16 cellular contexts compared by ENCODE assay signal in genomic region chr17:66337866-66338472, GRCh38. TPM values are rescaled to one million over a fixed set of nuclear protein-coding genes. Genes with fewer than 3 reads are reported as not detected.
DNase-seq lines count a peak whose midpoint lies in the region; TF ChIP-seq lines count a peak whose summit lies in the region.
"Had no signal": no experiment of that assay in that cellular context is flagged by ENCODE, and none has a peak within 500 bp of the region (broad histone marks: within the 10 kb centered on the region; RNA-seq: fewer than 3 reads in every experiment).

No MANE protein-coding gene starts in this region.

- TF ChIP-seq POLR2A in ovary (IDR thresholded peaks at IDR 0.05): no peak

- H3K27ac ChIP-seq in ovary: no peak overlapping the region
- H3K27ac ChIP-seq: epithelial cell of prostate, HL-60 had no signal

- no peaks in the 10 kb centered on the region for H3K36me3 Mint-ChIP-seq in nephron (ENCODE audit: low read depth)
- H3K36me3 Mint-ChIP-seq: CD8-positive, alpha-beta memory T cell; type B pancreatic cell had no signal

- H3K36me3 ChIP-seq in H7 (replicated peaks; ENCODE audit: control insufficient read depth, insufficient read depth, low read length) (no peaks in the 10 kb centered on the region), ovary (no peaks in the 10 kb centered on the region)

- H3K4me3 ChIP-seq in H7 (ENCODE audit: insufficient read depth, low read depth, low read length): no peak overlapping the region
- no peak overlapping the region for H3K4me3 ChIP-seq in ovary

- H3K27me3 Mint-ChIP-seq in nephron (ENCODE audit: low read depth): peaks cover 9% of the 10 kb centered on the region
- H3K27me3 Mint-ChIP-seq: CD8-positive, alpha-beta memory T cell; type B pancreatic cell had no signal

- H3K9me3 ChIP-seq in ovary: no peaks in the 10 kb centered on the region

- DNase-seq in NCI-H2171 treated with DMSO at 0.1 percent for 48 hours (lab: John Stamatoyannopoulos, UW) (peak; percentile 34), NCI-H2171 (lab: John Stamatoyannopoulos, UW) (no peak), NCI-H1092 treated with DMSO at 0.1 percent for 48 hours (lab: John Stamatoyannopoulos, UW) (peak; percentile 61), astrocyte of the hippocampus (ENCODE audit: low read depth, low spot score) (peak; percentile 86), H7 (no peak), NCI-H1930 (lab: John Stamatoyannopoulos, UW) (no peak), ovary (no peak)
- DNase-seq: activated naive CD4-positive, alpha-beta T cell treated with anti-CD3 and anti-CD28 coated beads, Interleukin-2, amount 50 U/mL, for 16 hours; CD8-positive, alpha-beta memory T cell; GDM1; glutamatergic neuron; NCI-H1694 had no signal

- TF ChIP-seq CTCF in nephron (IDR thresholded peaks at IDR 0.05; ENCODE audit: unreplicated experiment in 3 of 3) (no peak), ovary (IDR thresholded peaks at IDR 0.05) (no peak)

- H3K4me3 Mint-ChIP-seq in nephron: peak overlapping the region in 1 of 3 experiments; percentile 22
- H3K4me3 Mint-ChIP-seq: CD8-positive, alpha-beta memory T cell; type B pancreatic cell had no signal

- H3K27me3 ChIP-seq in H7 (ENCODE audit: control insufficient read depth, insufficient read depth, low read length) (no peaks in the 10 kb centered on the region), ovary (no peaks in the 10 kb centered on the region)

- WGBS in ovary, 3 donors: 69 to 79% (median 77%) methylated on average over 6 of the region's 6 CpGs

- no peak for TF ChIP-seq EP300 in ovary (IDR thresholded peaks at IDR 0.05)

- intact Hi-C loops in ovary (cut with DNase I): no loop called here

- H3K4me1 Mint-ChIP-seq in nephron: peaks cover 46% of the 10 kb centered on the region

- no peaks in the 10 kb centered on the region for H3K9me3 Mint-ChIP-seq in nephron
- H3K9me3 Mint-ChIP-seq: CD8-positive, alpha-beta memory T cell; type B pancreatic cell had no signal

- H3K27ac Mint-ChIP-seq in nephron: peak overlapping the region; percentile 69 to 90 (median 78)
- H3K27ac Mint-ChIP-seq: type B pancreatic cell had no signal

- peaks cover 9% of the 10 kb centered on the region for H3K4me1 ChIP-seq in ovary (ENCODE audit: insufficient read depth)

RNA-seq across cellular contexts. Expression of gene PRKCA, which starts 35.6 kb away (rescaled TPM):
- total RNA-seq in H7 (2014; rRNA removed; shearing (Covaris generic)): 10.0 and 10.3 TPM in 2 replicates
- total RNA-seq in ovary: 10 to 100 TPM; 22.3 to 67.6 (median 45.0) TPM
- 10 to 100 TPM in 1 of 2 donors, 1 to 10 TPM in 1; 9.1 to 34.4 TPM for polyA plus RNA-seq in ovary

Comparison
In these comparisons a context has a peak if more than half of its experiments do, and no peak if none do; other contexts are left out.
1. DNase-seq: peak in NCI-H2171 treated with DMSO at 0.1 percent for 48 hours (single experiment), NCI-H1092 treated with DMSO at 0.1 percent for 48 hours (single experiment) and astrocyte of the hippocampus (single experiment); none in NCI-H2171 (single experiment), H7 (single experiment), NCI-H1930 (0 of 2) and ovary (0 of 5).